Comparison of ENCODE assay signal across 10 cellular contexts in genomic region chr14:59332727-59333126, GRCh38.
DNase-seq lines count a peak whose midpoint lies in the region; ATAC-seq, FAIRE-seq and TF ChIP-seq lines count a peak whose summit lies in the region.
"Had no signal": no experiment of that assay in that cellular context is flagged by ENCODE, and none has a peak within 500 bp of the region (broad histone marks: within the 10 kb centered on the region; RNA-seq: fewer than 3 reads in every experiment).

No MANE protein-coding gene starts in this region.

- peaks cover 8% of the 10 kb centered on the region for H3K36me3 ChIP-seq in bronchial epithelial cell (ENCODE audit: control insufficient read depth, insufficient read depth, low read length)

- peak; percentile 24 for ATAC-seq in left ventricle myocardium superior

- peak; percentile 66 for DNase-seq in GM04503 (ENCODE audit: low read depth)
- DNase-seq in bronchial epithelial cell (ENCODE audit: low read depth) = peak; percentile 74
- DNase-seq in left ventricle myocardium superior = no peak
- no peak for DNase-seq in urothelium cell line (ENCODE audit: low spot score)
- DNase-seq in retina = no peak
- no peak for DNase-seq in NCI-H187 (lab: John Stamatoyannopoulos, UW)
- no peak for DNase-seq in GDM1 (lab: John Stamatoyannopoulos, UW)
- DNase-seq: NCI-H1105, T-helper 9 cell had no signal

- intact Hi-C loops in left ventricle myocardium superior (cut with micrococcal nuclease) = loop anchor here (10.0 kb wide), 2 partner anchors 92 to 148 kb away; partner anchors contain the start of gene DAAM1

- H3K27ac ChIP-seq in skin epidermis = peak overlapping the region in 18 of 21 experiments; percentile 7 to 85 (median 62)

- no peak for TF ChIP-seq CTCF in bronchial epithelial cell (IDR thresholded peaks at IDR 0.05; ENCODE audit: insufficient read depth, low read length, severe bottlenecking)

- H3K4me3 ChIP-seq in bronchial epithelial cell (ENCODE audit: low read depth, low read length) (no peak overlapping the region), skin epidermis (no peak overlapping the region)

- FAIRE-seq in bronchial epithelial cell (lab: Jason Lieb, UNC) = no peak
- no peak for FAIRE-seq in urothelium cell line (lab: Jason Lieb, UNC)

- no peaks in the 10 kb centered on the region for H3K27me3 ChIP-seq in bronchial epithelial cell (ENCODE audit: control insufficient read depth, insufficient read depth, low read length)

Comparison
In these comparisons a context has a peak if more than half of its experiments do, and no peak if none do; other contexts are left out.
1. DNase-seq: peak in GM04503 (single experiment) and bronchial epithelial cell (single experiment); none in left ventricle myocardium superior (single experiment), urothelium cell line (single experiment), retina (single experiment), NCI-H187 (0 of 2) and GDM1 (single experiment).